31 cellular contexts compared by ENCODE assay signal in the genomic region with DNA sequence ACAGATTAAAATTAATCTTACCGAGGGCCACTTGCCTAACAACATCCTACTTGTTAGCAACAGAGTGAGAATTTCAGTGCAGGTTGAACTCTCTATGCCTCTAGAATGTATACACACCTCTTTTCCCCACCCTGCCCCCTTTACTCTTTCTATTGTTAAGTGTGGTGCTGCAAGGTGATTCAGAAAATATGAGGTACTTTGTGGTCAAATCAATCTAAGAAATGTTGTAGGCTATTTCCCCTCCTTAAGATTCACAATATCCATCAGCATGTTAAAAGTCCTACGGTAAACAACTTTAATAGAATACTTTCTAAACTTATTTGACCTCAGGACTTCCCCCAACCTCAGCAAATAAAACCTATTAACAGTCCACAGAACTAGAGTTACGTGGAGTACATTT.
DNase-seq lines count a peak whose midpoint lies in the region; ATAC-seq and TF ChIP-seq lines count a peak whose summit lies in the region.
"Had no signal": no experiment of that assay in that cellular context is flagged by ENCODE, and none has a peak within 500 bp of the region (broad histone marks: within the 10 kb centered on the region; RNA-seq: fewer than 3 reads in every experiment).

No MANE protein-coding gene starts in this region.

- H3K79me2 ChIP-seq in mammary epithelial cell (ENCODE audit: insufficient read depth, low read length) (no peaks in the 10 kb centered on the region), PC-3 (ENCODE audit: low read length) (no peaks in the 10 kb centered on the region)

- no peaks in the 10 kb centered on the region for H3K4me1 ChIP-seq in mammary epithelial cell (ENCODE audit: insufficient read depth, low read length)
- H3K4me1 ChIP-seq in breast epithelium = no peaks in the 10 kb centered on the region
- H3K4me1 ChIP-seq in PC-3 (ENCODE audit: insufficient read depth, low read length) = peaks cover 15% of the 10 kb centered on the region
- H3K4me1 ChIP-seq: A549; BE2C; BLaER1; BLaER1 treated with 17β-estradiol and CSF1 and Interleukin-3, amounts not matched to agents 10 nM and 100 nM; Caco-2 had no signal

- BruUV-seq in mammary epithelial cell (replicated peaks; lab: Mats Ljungman, UMichigan) = no TSS peak
- BruUV-seq in PC-3 (replicated peaks; lab: Mats Ljungman, UMichigan) = no TSS peak

- in situ Hi-C loops in mammary epithelial cell (cut with MboI; ENCODE audit: low sequenced_read_pairs in 2 of 2) = loop anchor here in 1 of 2 donors (10.0 to 25.0 kb wide), 2 partner anchors 115 to 578 kb away; partner anchors contain the start of gene LMNTD1

- dilution Hi-C loops in mammary epithelial cell (cut with HindIII; ENCODE audit: low sequenced_read_pairs) = no loop called here

- WGBS in mammary epithelial cell (ENCODE audit: low coverage, missing lambda C conversion rate) = 87% methylated on average over 3 of the region's 3 CpGs

- H3K27ac ChIP-seq in mammary epithelial cell (ENCODE audit: insufficient read depth, low read depth, low read length) (no peak overlapping the region), breast epithelium (no peak overlapping the region), PC-3 (ENCODE audit: low read length) (peak overlapping the region; percentile 30)
- H3K27ac ChIP-seq: 22Rv1; A549; BLaER1; BLaER1 treated with 17β-estradiol and CSF1 and Interleukin-3, amounts not matched to agents 10 nM and 100 nM; C4-2B had no signal

- DNase-seq in mammary epithelial cell (peak; percentile 22), breast epithelium (ENCODE audit: low spot score in 2 of 2) (no peak), PC-3 (peak; percentile 75), renal cortical epithelial cell (ENCODE audit: low read depth) (peak; percentile 63)
- no peak for DNase-seq in activated CD4-positive, alpha-beta T cell treated with anti-CD3 and anti-CD28 coated beads for 4 hours
- DNase-seq: 8988T; ACHN; AML-193; BE2C; C1 segment of cervical spinal cord; Caco-2; Calu3; CD4-positive, alpha-beta memory T cell; CD4-positive, alpha-beta T cell; CD4-positive, CD25-positive, alpha-beta regulatory T cell; CD8-positive, alpha-beta memory T cell; CD8-positive, alpha-beta T cell; COR-L47; DMS 273 treated with DMSO at 0.1 percent for 48 hours; DMS153; DMS53; DMS79; DMS79 treated with DMSO at 0.1 percent for 48 hours; DND-41; EL had no signal

- CTCF ChIA-PET in mammary epithelial cell (lab: Charles Lee; ENCODE audit: low non-redundant PET) (no interaction called here), PC-3 (lab: Charles Lee) (no interaction called here)

- no peak for TF ChIP-seq POLR2A in breast epithelium (IDR thresholded peaks at IDR 0.05)

- TF ChIP-seq CTCF in mammary epithelial cell (conservative IDR thresholded peaks at IDR 0.05 in 1 of 2, IDR thresholded peaks at IDR 0.05 in 1 of 2; ENCODE audit: extremely low read depth in 1 of 2, insufficient read depth in 1 of 2, low read depth in 1 of 2, low read length in 2 of 2) (no peak), breast epithelium (IDR thresholded peaks at IDR 0.05) (no peak), PC-3 (conservative IDR thresholded peaks at IDR 0.05; ENCODE audit: low read depth, low read length) (no peak)

- no peak overlapping the region for H3K4me2 ChIP-seq in mammary epithelial cell (ENCODE audit: insufficient read depth, low read depth, low read length)
- H3K4me2 ChIP-seq in PC-3 (ENCODE audit: low read length) = peak overlapping the region; percentile 33; the same call in 1 of the 2 replicates
- H3K4me2 ChIP-seq: A549; BLaER1; BLaER1 treated with 17β-estradiol and CSF1 and Interleukin-3, amounts not matched to agents 10 nM and 100 nM had no signal

- H3K9me2 ChIP-seq in PC-3 (replicated peaks; ENCODE audit: low read length) = no peaks in the 10 kb centered on the region

- ATAC-seq in PC-3 (peak; percentile 94), esophagus mucosa (no peak)
- ATAC-seq: A549; CD8-positive, alpha-beta T cell had no signal

- H4K20me1 ChIP-seq in mammary epithelial cell (ENCODE audit: insufficient read depth, low read length) (no peaks in the 10 kb centered on the region), PC-3 (ENCODE audit: low read length) (no peaks in the 10 kb centered on the region)
- H4K20me1 ChIP-seq: BLaER1; BLaER1 treated with 17β-estradiol and CSF1 and Interleukin-3, amounts not matched to agents 10 nM and 100 nM had no signal

- no peaks in the 10 kb centered on the region for H3K36me3 ChIP-seq in mammary epithelial cell (ENCODE audit: insufficient read depth, low read length)
- H3K36me3 ChIP-seq in breast epithelium = no peaks in the 10 kb centered on the region
- no peaks in the 10 kb centered on the region for H3K36me3 ChIP-seq in PC-3 (ENCODE audit: low read depth, low read length)
- H3K36me3 ChIP-seq: BE2C; BLaER1; BLaER1 treated with 17β-estradiol and CSF1 and Interleukin-3, amounts not matched to agents 10 nM and 100 nM had no signal

- no peaks in the 10 kb centered on the region for H3K9me3 ChIP-seq in mammary epithelial cell (replicated peaks; ENCODE audit: insufficient read depth, low read length)
- no peaks in the 10 kb centered on the region for H3K9me3 ChIP-seq in breast epithelium
- no peaks in the 10 kb centered on the region for H3K9me3 ChIP-seq in PC-3 (ENCODE audit: low read length)
- H3K9me3 ChIP-seq: A549, BE2C, BLaER1, Caco-2 had no signal

- intact Hi-C loops in mammary epithelial cell (cut with micrococcal nuclease) = no loop called here
- intact Hi-C loops in breast epithelium (cut with DNase I; ENCODE audit: low total_unique reads) = no loop called here
- intact Hi-C loops in PC-3 (cut with micrococcal nuclease) = no loop called here

- H3K9ac ChIP-seq in mammary epithelial cell (ENCODE audit: insufficient read depth, low read length) = no peak overlapping the region
- H3K9ac ChIP-seq in PC-3 (ENCODE audit: low read length) = no peak overlapping the region
- H3K9ac ChIP-seq: BLaER1; BLaER1 treated with 17β-estradiol and CSF1 and Interleukin-3, amounts not matched to agents 10 nM and 100 nM had no signal

- H3K27me3 ChIP-seq in mammary epithelial cell (ENCODE audit: insufficient read depth, low read length) (no peaks in the 10 kb centered on the region), breast epithelium (no peaks in the 10 kb centered on the region), PC-3 (ENCODE audit: low read length) (no peaks in the 10 kb centered on the region)
- H3K27me3 ChIP-seq: BE2C; BLaER1; BLaER1 treated with 17β-estradiol and CSF1 and Interleukin-3, amounts not matched to agents 10 nM and 100 nM had no signal

- H3K4me3 ChIP-seq in mammary epithelial cell (replicated peaks in 1 of 3; ENCODE audit: insufficient read depth in 1 of 3, low read depth in 2 of 3, low read length in 3 of 3) = no peak overlapping the region
- H3K4me3 ChIP-seq in breast epithelium = no peak overlapping the region
- no peak overlapping the region for H3K4me3 ChIP-seq in PC-3 (ENCODE audit: low read length)
- H3K4me3 ChIP-seq: A549; BLaER1; BLaER1 treated with 17β-estradiol and CSF1 and Interleukin-3, amounts not matched to agents 10 nM and 100 nM had no signal

- no peaks in the 10 kb centered on the region for H3F3A ChIP-seq in PC-3 (ENCODE audit: low read length, unreplicated experiment)

- H2AFZ ChIP-seq in mammary epithelial cell (ENCODE audit: low read depth, low read length) (no peak overlapping the region), PC-3 (ENCODE audit: low read length) (no peak overlapping the region)

- POLR2A ChIA-PET in PC-3 (lab: Charles Lee; ENCODE audit: unreplicated experiment) = no interaction called here

Comparison
In these comparisons a context has a peak if more than half of its experiments do, and no peak if none do; other contexts are left out.
1. DNase-seq: peak in mammary epithelial cell (single experiment), PC-3 (single experiment) and renal cortical epithelial cell (single experiment); none in breast epithelium (0 of 2) and activated CD4-positive, alpha-beta T cell treated with anti-CD3 and anti-CD28 coated beads for 4 hours (0 of 2).